In genomic region chr6:11484441-11484840, GRCh38 we compare ENCODE assay signal across 22 cellular contexts.
"Had no signal": no experiment of that assay in that cellular context is flagged by ENCODE, and none has a peak within 500 bp of the region (broad histone marks: within the 10 kb centered on the region; RNA-seq: fewer than 3 reads in every experiment).

No MANE protein-coding gene starts in this region.

- H3K27me3 Mint-ChIP-seq: IgD-negative memory B cell had no signal

- H3K4me3 Mint-ChIP-seq: IgD-negative memory B cell had no signal

- DNase-seq: Kasumi-1, MM.1S, NCI-H1092 treated with DMSO at 0.1 percent for 48 hours, NCI-H1436, NCI-H187, NCI-H2029, NCI-H2081 treated with DMSO at 0.1 percent for 48 hours, NCI-H2171 treated with DMSO at 0.1 percent for 48 hours, NCI-H446, NCI-H510A, NCI-H524 treated with DMSO at 0.1 percent for 48 hours, NCI-H69, NCI-H774, PC-3, SHP77, SK-N-SH, SW 1271 had no signal

- H3K27ac ChIP-seq: KMS-11, RWPE1 had no signal

- H3K9me3 Mint-ChIP-seq: IgD-negative memory B cell had no signal

- H3K4me1 Mint-ChIP-seq: IgD-negative memory B cell had no signal

- H3K4me3 ChIP-seq: K562 had no signal

- H3K9me3 ChIP-seq: SK-N-SH had no signal

- H3K9ac ChIP-seq: KMS-11, SK-N-SH had no signal

- ATAC-seq: K562, Panc1, PC-3 had no signal

- H3K36me3 Mint-ChIP-seq: IgD-negative memory B cell had no signal
